In genomic region chr16:69351309-69352027, GRCh38 we compare ENCODE assay signal across 18 cellular contexts. TPM values are rescaled to one million over a fixed set of nuclear protein-coding genes. Genes with fewer than 3 reads are reported as not detected.
DNase-seq lines count a peak whose midpoint lies in the region; ATAC-seq, FAIRE-seq and TF ChIP-seq lines count a peak whose summit lies in the region.
"Had no signal": no experiment of that assay in that cellular context is flagged by ENCODE, and none has a peak within 500 bp of the region (broad histone marks: within the 10 kb centered on the region; RNA-seq: fewer than 3 reads in every experiment).

TMED6 (minus strand) TSS chr16:69351786; CDS start chr16:69351753, 33 bp downstream.

- DNase-seq in G401 (ENCODE audit: low spot score) (peak; percentile 63), NCI-H524 treated with DMSO at 0.1 percent for 48 hours (lab: John Stamatoyannopoulos, UW) (peak; percentile 68), GF-D8 (lab: John Stamatoyannopoulos, UW) (no peak), NK-92 (lab: John Stamatoyannopoulos, UW; ENCODE audit: unreplicated experiment) (no peak), A673 (ENCODE audit: low spot score) (no peak)
- DNase-seq: activated naive CD4-positive, alpha-beta T cell treated with anti-CD3 and anti-CD28 coated beads, Interleukin-2, amount 10 ng/mL, durations not matched to agents 7 days and 5 days; CD8-positive, alpha-beta T cell; Kasumi-1; NCI-H2081; sigmoid colon had no signal

- peak; percentile 91 for FAIRE-seq in islet of Langerhans (lab: Jason Lieb, UNC)
- FAIRE-seq: endothelial cell of umbilical vein, H1 had no signal

- H3K4me3 ChIP-seq in rectal smooth muscle tissue (ENCODE audit: low read length) (peak within 1 kb of the TSS; percentile 6), A673 (ENCODE audit: low read depth, low read length, poor library complexity, severe bottlenecking) (no peak within 1 kb of the TSS)
- H3K4me3 ChIP-seq: sigmoid colon, SK-N-MC had no signal

- no peak within 1 kb of the TSS for H3K9ac ChIP-seq in rectal smooth muscle tissue (ENCODE audit: low read length)

- no TSS peak for BruUV-seq in A673 (replicated peaks; lab: Mats Ljungman, UMichigan)

- no peaks in the 10 kb centered on the region for H3K9me3 ChIP-seq in A673 (ENCODE audit: low read depth, low read length, poor library complexity, severe bottlenecking)
- H3K9me3 ChIP-seq: sigmoid colon had no signal

- in situ Hi-C loops in G401 (cut with HindIII; ENCODE audit: low sequenced_read_pairs) = no loop called here

- CTCF ChIA-PET in A673 (lab: Charles Lee) = no interaction called here

- intact Hi-C loops in A673 (cut with micrococcal nuclease; ENCODE audit: unreplicated experiment) = no loop called here

- H3K27me3 ChIP-seq in rectal smooth muscle tissue (ENCODE audit: control insufficient read depth, insufficient read depth, low read length) = no peaks in the 10 kb centered on the region
- no peaks in the 10 kb centered on the region for H3K27me3 ChIP-seq in A673 (replicated peaks; ENCODE audit: insufficient read depth, low read depth, low read length, poor library complexity)
- H3K27me3 ChIP-seq: sigmoid colon had no signal

- H3K36me3 ChIP-seq in rectal smooth muscle tissue (ENCODE audit: control insufficient read depth, insufficient read depth, low read length) = peaks cover 6% of the 10 kb centered on the region
- no peaks in the 10 kb centered on the region for H3K36me3 ChIP-seq in A673 (ENCODE audit: insufficient read depth, low read length, poor library complexity, severe bottlenecking)

- POLR2A ChIA-PET in A673 (lab: Charles Lee; ENCODE audit: low non-redundant PET) = no interaction called here

- no peak for TF ChIP-seq CTCF in A673 (conservative IDR thresholded peaks at IDR 0.05; ENCODE audit: low read depth, low read length)

- no peaks in the 10 kb centered on the region for H3K4me1 ChIP-seq in rectal smooth muscle tissue (ENCODE audit: control insufficient read depth, insufficient read depth, low read length)
- H3K4me1 ChIP-seq in A673 (ENCODE audit: insufficient read depth, low read length, poor library complexity, severe bottlenecking) = no peaks in the 10 kb centered on the region
- H3K4me1 ChIP-seq: sigmoid colon had no signal

- no peak for ATAC-seq in GM18511 (IDR thresholded peaks at IDR 0.05; ENCODE audit: unreplicated experiment)
- ATAC-seq: CD8-positive, alpha-beta T cell; natural killer cell treated with Interleukin-12 subunit alpha and Interleukin-12 subunit beta and Interleukin-15 and Interleukin-18, amount 100 ng/mL, for 72 hours had no signal

- no peak within 1 kb of the TSS for H3K27ac ChIP-seq in rectal smooth muscle tissue (ENCODE audit: low read depth, low read length)
- H3K27ac ChIP-seq in A673 (ENCODE audit: low read depth, low read length, poor library complexity, severe bottlenecking) = no peak within 1 kb of the TSS
- H3K27ac ChIP-seq: sigmoid colon, SK-N-MC had no signal

RNA-seq across cellular contexts. Expression of gene TMED6, which starts in this region (rescaled TPM):
- total RNA-seq in G401 (2014; rRNA removed; shearing (Covaris generic)) = not detected in 2 replicates
- 1.8 TPM in 1 of 2 replicates, not detected in the other for total RNA-seq in A673 (2021)
- total RNA-seq: H1, kidney epithelial cell, sigmoid colon had no signal

Comparison
In these comparisons a context has a peak if more than half of its experiments do, and no peak if none do; other contexts are left out.
1. Peak in DNase-seq in G401; RNA of the gene not detected or under 1 TPM.